Comparison of ENCODE assay signal across 20 cellular contexts in genomic region chr21:15840406-15840805, GRCh38.
DNase-seq lines count a peak whose midpoint lies in the region; ATAC-seq and TF ChIP-seq lines count a peak whose summit lies in the region.
"Had no signal": no experiment of that assay in that cellular context is flagged by ENCODE, and none has a peak within 500 bp of the region (broad histone marks: within the 10 kb centered on the region; RNA-seq: fewer than 3 reads in every experiment).

No MANE protein-coding gene starts in this region.

- no peak overlapping the region for H3K18ac ChIP-seq in mesenchymal stem cell (ENCODE audit: low read depth in 1 of 2, low read length in 2 of 2)

- H3K27ac ChIP-seq in brain microvascular endothelial cell: peak overlapping the region; percentile 19
- H3K27ac ChIP-seq in mesenchymal stem cell (ENCODE audit: low read length, poor library complexity, severe bottlenecking): peak overlapping the region; percentile 93
- H3K27ac ChIP-seq in upper lobe of right lung: no peak overlapping the region
- H3K27ac ChIP-seq: BLaER1, C4-2B had no signal

- no peak overlapping the region for H3K14ac ChIP-seq in mesenchymal stem cell (ENCODE audit: low read length in 2 of 2)

- DNase-seq in NCI-H226 (peak; percentile 37), brain microvascular endothelial cell (no peak), mesenchymal stem cell (no peak), upper lobe of right lung (no peak), DMS 273 treated with DMSO at 0.1 percent for 48 hours (lab: John Stamatoyannopoulos, UW) (no peak)
- DNase-seq in activated T-cell treated with anti-CD3 and anti-CD28 coated beads, Interleukin-2, amount 50 U/mL, for 24 hours: no peak
- DNase-seq: Caco-2; CD4-positive, CD25-positive, alpha-beta regulatory T cell; CD8-positive, alpha-beta T cell; DMS79; EL; GDM1; H9; HFFc6 had no signal

- peaks cover 9% of the 10 kb centered on the region for H3K79me1 ChIP-seq in mesenchymal stem cell (replicated peaks; ENCODE audit: low read length, poor library complexity, severe bottlenecking)

- intact Hi-C loops in upper lobe of right lung (cut with DNase I): no loop called here

- no peak overlapping the region for H3K27ac Mint-ChIP-seq in activated T-cell treated with anti-CD3 and anti-CD28 coated beads, Interleukin-2, amount 50 U/mL, for 24 hours
- H3K27ac Mint-ChIP-seq: B cell; CD4-positive, CD25-positive, alpha-beta regulatory T cell; CD8-positive, alpha-beta T cell; GM23338; H9; HFFc6 had no signal

- H3K27me3 Mint-ChIP-seq in activated T-cell treated with anti-CD3 and anti-CD28 coated beads, Interleukin-2, amount 50 U/mL, for 24 hours: no peaks in the 10 kb centered on the region
- H3K27me3 Mint-ChIP-seq: B cell; CD4-positive, CD25-positive, alpha-beta regulatory T cell had no signal

- in situ Hi-C loops in brain microvascular endothelial cell (cut with HindIII; ENCODE audit: low pct_ligation_motif_present, low sequenced_read_pairs): no loop called here

- no peak overlapping the region for H3K9ac ChIP-seq in mesenchymal stem cell (ENCODE audit: low read length)
- H3K9ac ChIP-seq: BLaER1 had no signal

- H3K4me3 Mint-ChIP-seq in activated T-cell treated with anti-CD3 and anti-CD28 coated beads, Interleukin-2, amount 50 U/mL, for 24 hours: no peak overlapping the region
- H3K4me3 Mint-ChIP-seq: B cell; CD4-positive, CD25-positive, alpha-beta regulatory T cell; CD8-positive, alpha-beta T cell; GM23338; H9; HFFc6 had no signal

- H2BK15ac ChIP-seq in mesenchymal stem cell (ENCODE audit: low read depth, poor library complexity, severe bottlenecking): no peak overlapping the region

- no peak overlapping the region for H3K4ac ChIP-seq in mesenchymal stem cell (ENCODE audit: low read depth in 1 of 2, low read length in 2 of 2)

- no peak overlapping the region for H2BK5ac ChIP-seq in mesenchymal stem cell (ENCODE audit: low read depth, low read length, poor library complexity, severe bottlenecking)

- no peak overlapping the region for H3K4me2 ChIP-seq in mesenchymal stem cell (ENCODE audit: low read length, poor library complexity, severe bottlenecking)
- H3K4me2 ChIP-seq: BLaER1, GM23338 had no signal

- H3K4me3 ChIP-seq in brain microvascular endothelial cell (ENCODE audit: low read depth, low read length) (no peak overlapping the region), mesenchymal stem cell (ENCODE audit: insufficient read depth in 1 of 2, low read depth in 1 of 2, low read length in 2 of 2) (no peak overlapping the region), upper lobe of right lung (no peak overlapping the region)
- H3K4me3 ChIP-seq: BLaER1, GM12878, GM23338 had no signal

- no peak overlapping the region for H2AK5ac ChIP-seq in mesenchymal stem cell (ENCODE audit: low read length, severe bottlenecking)

- H2BK120ac ChIP-seq in mesenchymal stem cell (ENCODE audit: low read depth, low read length): no peak overlapping the region

- H4K8ac ChIP-seq in mesenchymal stem cell (ENCODE audit: low read length): no peak overlapping the region

- H3K36me3 Mint-ChIP-seq in activated T-cell treated with anti-CD3 and anti-CD28 coated beads, Interleukin-2, amount 50 U/mL, for 24 hours (ENCODE audit: low read depth): peaks cover 35% of the 10 kb centered on the region

- no peak for ATAC-seq in HG03378 (IDR thresholded peaks at IDR 0.05; ENCODE audit: unreplicated experiment)
- ATAC-seq in upper lobe of right lung: no peak
- ATAC-seq: CD8-positive, alpha-beta T cell; GM12878; GM23338 had no signal

- H2BK12ac ChIP-seq in mesenchymal stem cell (ENCODE audit: low read length in 2 of 2): no peak overlapping the region

- no peak overlapping the region for H4K91ac ChIP-seq in mesenchymal stem cell (ENCODE audit: low read length)

- peaks cover 6% of the 10 kb centered on the region for H3K4me1 Mint-ChIP-seq in activated T-cell treated with anti-CD3 and anti-CD28 coated beads, Interleukin-2, amount 50 U/mL, for 24 hours (ENCODE audit: low read depth)
- H3K4me1 Mint-ChIP-seq: B cell, GM23338 had no signal

- H3K9me3 ChIP-seq in mesenchymal stem cell (ENCODE audit: control insufficient read depth, low read length) (no peaks in the 10 kb centered on the region), upper lobe of right lung (no peaks in the 10 kb centered on the region)
- H3K9me3 ChIP-seq: BLaER1, Caco-2 had no signal

- H2AFZ ChIP-seq in mesenchymal stem cell (ENCODE audit: low read depth, low read length): no peak overlapping the region
- H2AFZ ChIP-seq: GM23338 had no signal

- H3K27me3 ChIP-seq in brain microvascular endothelial cell (replicated peaks) (no peaks in the 10 kb centered on the region), mesenchymal stem cell (ENCODE audit: control insufficient read depth in 1 of 2, insufficient read depth in 1 of 2, low read length in 2 of 2) (no peaks in the 10 kb centered on the region), upper lobe of right lung (no peaks in the 10 kb centered on the region)
- H3K27me3 ChIP-seq: BLaER1 had no signal

- no peaks in the 10 kb centered on the region for H3K36me3 ChIP-seq in brain microvascular endothelial cell (replicated peaks)
- peaks cover 0 to 17% of the 10 kb centered on the region in 2 experiments for H3K36me3 ChIP-seq in mesenchymal stem cell (ENCODE audit: control insufficient read depth in 1 of 2, insufficient read depth in 2 of 2, low read depth in 1 of 2, low read length in 2 of 2)
- peaks cover 15% of the 10 kb centered on the region for H3K36me3 ChIP-seq in upper lobe of right lung

- 100% methylated on average over 2 of the region's 3 CpGs for WGBS in mesenchymal stem cell

- no peaks in the 10 kb centered on the region for H3K9me3 Mint-ChIP-seq in activated T-cell treated with anti-CD3 and anti-CD28 coated beads, Interleukin-2, amount 50 U/mL, for 24 hours
- H3K9me3 Mint-ChIP-seq: CD4-positive, CD25-positive, alpha-beta regulatory T cell; CD8-positive, alpha-beta T cell; GM23338; H9; HFFc6 had no signal

- TF ChIP-seq CTCF in brain microvascular endothelial cell (IDR thresholded peaks at IDR 0.05; ENCODE audit: low read depth, low read length, missing control alignments): no peak
- TF ChIP-seq CTCF in upper lobe of right lung (IDR thresholded peaks at IDR 0.05): no peak

- H3K4me1 ChIP-seq in mesenchymal stem cell (ENCODE audit: control insufficient read depth, insufficient read depth, low read depth, low read length): peaks cover 4% of the 10 kb centered on the region
- H3K4me1 ChIP-seq in upper lobe of right lung: no peaks in the 10 kb centered on the region
- H3K4me1 ChIP-seq: Caco-2 had no signal

- H3K23ac ChIP-seq in mesenchymal stem cell (ENCODE audit: low read length in 2 of 2): no peak overlapping the region
